Comparison of ENCODE assay signal across 2 cellular contexts in genomic region chr7:117061751-117062150, GRCh38.
TF ChIP-seq lines count a peak whose summit lies in the region.

No MANE protein-coding gene starts in this region.

TF ChIP-seq in IMR-90, 13 proteins besides CTCF, POLR2A, EP300 and RAD21 (continued from another document):
- no peak for TF ChIP-seq RFX5 (IDR thresholded peaks at IDR 0.05; ENCODE audit: low read depth, low read length)

TF ChIP-seq in WTC11, 78 proteins besides CTCF, POLR2A, EP300 and RAD21 (continued from another document):
- no peak for TF ChIP-seq AFF4 (CRISPR knock-in tag; IDR thresholded peaks at IDR 0.05; ENCODE audit: borderline replicate concordance)
- no peak for TF ChIP-seq ZNF232 (CRISPR knock-in tag; IDR thresholded peaks at IDR 0.05)
- no peak for TF ChIP-seq FOXP4 (CRISPR knock-in tag; IDR thresholded peaks at IDR 0.05)
- TF ChIP-seq ARID4B (CRISPR knock-in tag; IDR thresholded peaks at IDR 0.05; ENCODE audit: borderline replicate concordance) = no peak
- TF ChIP-seq ETV6 (CRISPR knock-in tag; IDR thresholded peaks at IDR 0.05) = no peak
- TF ChIP-seq E2F1 (CRISPR knock-in tag; IDR thresholded peaks at IDR 0.05) = no peak
- TF ChIP-seq NFYB (CRISPR knock-in tag; conservative IDR thresholded peaks at IDR 0.05; ENCODE audit: low read depth) = no peak
- TF ChIP-seq USF1 (CRISPR knock-in tag; IDR thresholded peaks at IDR 0.05) = no peak
- TF ChIP-seq NR3C1 (CRISPR knock-in tag; conservative IDR thresholded peaks at IDR 0.05; ENCODE audit: low read depth) = no peak
- no peak for TF ChIP-seq ELF4 (CRISPR knock-in tag; IDR thresholded peaks at IDR 0.05; ENCODE audit: low read depth)
- no peak for TF ChIP-seq AR (CRISPR knock-in tag; IDR thresholded peaks at IDR 0.05)
